In genomic region chr14:35258420-35258819, GRCh38 we compare ENCODE assay signal across 13 cellular contexts. TPM values are rescaled to one million over a fixed set of nuclear protein-coding genes. Genes with fewer than 3 reads are reported as not detected.
DNase-seq lines count a peak whose midpoint lies in the region; ATAC-seq and TF ChIP-seq lines count a peak whose summit lies in the region.
"Had no signal": no experiment of that assay in that cellular context is flagged by ENCODE, and none has a peak within 500 bp of the region (broad histone marks: within the 10 kb centered on the region; RNA-seq: fewer than 3 reads in every experiment).

No MANE protein-coding gene starts in this region.

- H3K4me1 ChIP-seq in right cardiac atrium (ENCODE audit: control insufficient read depth, insufficient read depth, low read length) (no peaks in the 10 kb centered on the region), left ventricle myocardium inferior (peaks cover 8% of the 10 kb centered on the region)

- H3K4me3 ChIP-seq in right cardiac atrium (ENCODE audit: low read length) (no peak overlapping the region), left ventricle myocardium inferior (no peak overlapping the region)
- H3K4me3 ChIP-seq: BLaER1 treated with 17β-estradiol and CSF1 and Interleukin-3, amounts not matched to agents 10 nM and 100 nM; GM23248 had no signal

- H3K27ac ChIP-seq in right cardiac atrium (ENCODE audit: low read length), result no peak overlapping the region
- no peak overlapping the region for H3K27ac ChIP-seq in left ventricle myocardium inferior (replicated peaks)
- H3K27ac ChIP-seq: BLaER1 treated with 17β-estradiol and CSF1 and Interleukin-3, amounts not matched to agents 10 nM and 100 nM; GM23248 had no signal

- no peak overlapping the region for H3K4me3 Mint-ChIP-seq in dendritic cell treated with granulocyte-macrophage colony-stimulating factor and Interleukin-4, amounts not matched to agents 40 ng/mL and 50 ng/mL, for 4 days
- H3K4me3 Mint-ChIP-seq: CD4-positive, CD25-positive, alpha-beta regulatory T cell had no signal

- intact Hi-C loops in right cardiac atrium (cut with DNase I) (no loop called here), left ventricle myocardium inferior (cut with micrococcal nuclease) (no loop called here)
- intact Hi-C loops in dendritic cell treated with granulocyte-macrophage colony-stimulating factor and Interleukin-4, amounts not matched to agents 40 ng/mL and 50 ng/mL, for 4 days (cut with micrococcal nuclease), result no loop called here

- peak overlapping the region; percentile 4 for H3K27ac Mint-ChIP-seq in dendritic cell treated with granulocyte-macrophage colony-stimulating factor and Interleukin-4, amounts not matched to agents 40 ng/mL and 50 ng/mL, for 4 days

- H3K36me3 ChIP-seq in left ventricle myocardium inferior, result peaks cover 9% of the 10 kb centered on the region

- DNase-seq in right cardiac atrium (no peak), left ventricle myocardium inferior (no peak), iris pigment epithelial cell (ENCODE audit: low read depth) (peak; percentile 27), dermis blood vessel endothelial cell (no peak), DMS79 (lab: John Stamatoyannopoulos, UW) (no peak), cortex of kidney (lab: John Stamatoyannopoulos, UW) (no peak), GF-D8 (lab: John Stamatoyannopoulos, UW) (no peak)
- DNase-seq: ACHN; CD4-positive, CD25-positive, alpha-beta regulatory T cell had no signal

- H3K9me3 Mint-ChIP-seq in dendritic cell treated with granulocyte-macrophage colony-stimulating factor and Interleukin-4, amounts not matched to agents 40 ng/mL and 50 ng/mL, for 4 days, result peaks cover 9% of the 10 kb centered on the region

- no peaks in the 10 kb centered on the region for H3K27me3 Mint-ChIP-seq in dendritic cell treated with granulocyte-macrophage colony-stimulating factor and Interleukin-4, amounts not matched to agents 40 ng/mL and 50 ng/mL, for 4 days
- H3K27me3 Mint-ChIP-seq: CD4-positive, CD25-positive, alpha-beta regulatory T cell had no signal

- TF ChIP-seq CTCF in left ventricle myocardium inferior (IDR thresholded peaks at IDR 0.05; ENCODE audit: borderline replicate concordance), result no peak

- peaks cover 29% of the 10 kb centered on the region for H3K4me1 Mint-ChIP-seq in dendritic cell treated with granulocyte-macrophage colony-stimulating factor and Interleukin-4, amounts not matched to agents 40 ng/mL and 50 ng/mL, for 4 days (ENCODE audit: low read depth)

- ATAC-seq in right cardiac atrium, result peak; percentile 77 to 79
- ATAC-seq: HCT116 had no signal

- peaks cover 2% of the 10 kb centered on the region for H3K9me3 ChIP-seq in right cardiac atrium (ENCODE audit: control insufficient read depth, low read length)
- peaks cover 5% of the 10 kb centered on the region for H3K9me3 ChIP-seq in left ventricle myocardium inferior (replicated peaks)

- WGBS in right cardiac atrium, result 41% methylated on average over 6 of the region's 6 CpGs

- H3K27me3 ChIP-seq in right cardiac atrium (ENCODE audit: control insufficient read depth, insufficient read depth) (no peaks in the 10 kb centered on the region), left ventricle myocardium inferior (ENCODE audit: low read depth) (no peaks in the 10 kb centered on the region)
- H3K27me3 ChIP-seq: BLaER1 treated with 17β-estradiol and CSF1 and Interleukin-3, amounts not matched to agents 10 nM and 100 nM had no signal

- peaks cover 10% of the 10 kb centered on the region for H3K36me3 Mint-ChIP-seq in dendritic cell treated with granulocyte-macrophage colony-stimulating factor and Interleukin-4, amounts not matched to agents 40 ng/mL and 50 ng/mL, for 4 days (ENCODE audit: low read depth)

RNA-seq across cellular contexts. Expression of gene PSMA6, which starts 33.8 kb away (rescaled TPM):
- 100 to 1,000 TPM; 149 to 175 (median 163) TPM for total RNA-seq in right cardiac atrium
- polyA plus RNA-seq in right cardiac atrium, result 193 TPM
- total RNA-seq in left ventricle myocardium inferior, result 179 TPM
- total RNA-seq in dermis blood vessel endothelial cell, result 203 and 270 TPM in 2 replicates
